Comparison of ENCODE assay signal across 11 cellular contexts in the genomic region with DNA sequence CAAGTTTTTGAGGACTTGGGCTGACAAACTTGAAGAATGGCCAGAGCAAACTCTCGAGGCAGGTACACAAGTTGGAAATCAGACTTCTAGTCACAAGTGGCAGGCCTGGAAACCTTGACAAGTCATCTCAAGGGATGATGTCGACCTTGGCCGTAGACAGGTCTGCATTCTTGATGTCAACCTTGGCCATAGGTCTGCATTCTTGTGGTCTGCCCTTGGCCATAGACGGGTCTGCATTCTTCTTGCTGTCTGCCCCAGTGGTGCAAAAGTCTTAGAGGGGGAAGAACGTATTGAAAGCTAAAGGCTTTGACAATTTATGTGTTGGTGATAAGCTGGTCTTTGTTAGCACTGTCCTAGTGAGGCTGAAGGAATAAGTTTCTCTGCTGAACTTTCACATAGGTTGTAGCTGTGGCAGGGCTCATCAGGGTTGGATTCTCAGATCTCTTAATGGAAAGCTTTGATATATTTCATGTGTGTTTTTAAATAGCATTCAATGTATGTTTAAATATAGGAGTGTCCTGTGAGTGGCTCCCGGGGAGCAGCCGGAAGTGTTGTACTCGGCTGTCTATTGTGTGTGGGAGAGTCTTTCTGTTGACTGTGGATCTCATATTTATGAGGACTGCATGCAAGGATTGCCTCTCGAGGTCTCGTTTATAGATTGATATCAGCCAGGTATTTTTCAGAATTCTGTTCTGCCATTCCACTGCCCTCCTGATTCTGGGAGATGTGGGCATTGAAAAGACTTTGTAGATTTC. TPM values are rescaled to one million over a fixed set of nuclear protein-coding genes. Genes with fewer than 3 reads are reported as not detected.
DNase-seq lines count a peak whose midpoint lies in the region; TF ChIP-seq lines count a peak whose summit lies in the region.
"Had no signal": no experiment of that assay in that cellular context is flagged by ENCODE, and none has a peak within 500 bp of the region (broad histone marks: within the 10 kb centered on the region; RNA-seq: fewer than 3 reads in every experiment).

No MANE protein-coding gene starts in this region.

- H3K27ac ChIP-seq in brain microvascular endothelial cell (no peak overlapping the region), smooth muscle cell (ENCODE audit: low read depth) (peak overlapping the region; percentile 60)
- H3K27ac ChIP-seq: 22Rv1, Peyer's patch, psoas muscle had no signal

- H3K79me2 ChIP-seq in smooth muscle cell (ENCODE audit: low read depth) = no peaks in the 10 kb centered on the region

- DNase-seq in NCI-H1105 treated with DMSO at 0.1 percent for 48 hours (lab: John Stamatoyannopoulos, UW) (peak; percentile 6), NCI-H1105 (lab: John Stamatoyannopoulos, UW) (no peak), NCI-H510A (lab: John Stamatoyannopoulos, UW) (peak; percentile 3), brain microvascular endothelial cell (peak; percentile 31), smooth muscle cell (lab: John Stamatoyannopoulos, UW; ENCODE audit: unreplicated experiment) (no peak), NCI-H526 treated with DMSO at 0.1 percent for 48 hours (lab: John Stamatoyannopoulos, UW) (no peak), NCI-H82 (lab: John Stamatoyannopoulos, UW) (no peak), AG20443 (ENCODE audit: low spot score) (no peak)

- TF ChIP-seq CTCF in brain microvascular endothelial cell (IDR thresholded peaks at IDR 0.05; ENCODE audit: low read depth, low read length, missing control alignments) = no peak
- TF ChIP-seq CTCF in smooth muscle cell (IDR thresholded peaks at IDR 0.05; ENCODE audit: borderline replicate concordance, insufficient read depth, poor library complexity, severe bottlenecking) = no peak

- H3K4me3 ChIP-seq in brain microvascular endothelial cell (ENCODE audit: low read depth, low read length) = no peak overlapping the region
- H3K4me3 ChIP-seq in smooth muscle cell = no peak overlapping the region
- H3K4me3 ChIP-seq: Peyer's patch, psoas muscle had no signal

- H3K27me3 ChIP-seq in brain microvascular endothelial cell (replicated peaks) = no peaks in the 10 kb centered on the region
- H3K27me3 ChIP-seq in smooth muscle cell (ENCODE audit: low read depth) = no peaks in the 10 kb centered on the region
- H3K27me3 ChIP-seq: Peyer's patch had no signal

- H3K9me3 ChIP-seq in smooth muscle cell (replicated peaks; ENCODE audit: low read depth) = no peaks in the 10 kb centered on the region
- H3K9me3 ChIP-seq: Peyer's patch, psoas muscle had no signal

- H3F3A ChIP-seq in smooth muscle cell (ENCODE audit: low read depth) = no peaks in the 10 kb centered on the region

- no peaks in the 10 kb centered on the region for H4K20me1 ChIP-seq in smooth muscle cell (ENCODE audit: low read depth)

- H3K4me2 ChIP-seq in smooth muscle cell = peak overlapping the region; percentile 36

- no peak overlapping the region for H2AFZ ChIP-seq in smooth muscle cell (ENCODE audit: low read depth)

- H3K36me3 ChIP-seq in brain microvascular endothelial cell (replicated peaks) (no peaks in the 10 kb centered on the region), smooth muscle cell (ENCODE audit: low read depth) (no peaks in the 10 kb centered on the region)
- H3K36me3 ChIP-seq: Peyer's patch had no signal

- in situ Hi-C loops in brain microvascular endothelial cell (cut with HindIII; ENCODE audit: low pct_ligation_motif_present, low sequenced_read_pairs) = no loop called here

- no peak overlapping the region for H3K9ac ChIP-seq in smooth muscle cell (ENCODE audit: low read depth)

- WGBS in smooth muscle cell (ENCODE audit: low lambda C conversion rate) = 70% methylated on average over 10 of the region's 10 CpGs

- no peaks in the 10 kb centered on the region for H3K4me1 ChIP-seq in smooth muscle cell (ENCODE audit: low read depth)
- H3K4me1 ChIP-seq: Peyer's patch had no signal

RNA-seq across cellular contexts. Expression of a gene that starts 27.0 kb away (rescaled TPM):
- 321 and 333 TPM in 2 replicates for total RNA-seq in smooth muscle cell
- 394 and 466 TPM in 2 replicates for polyA plus RNA-seq in smooth muscle cell

Comparison
In these comparisons a context has a peak if more than half of its experiments do, and no peak if none do; other contexts are left out.
1. DNase-seq: peak in NCI-H1105 treated with DMSO at 0.1 percent for 48 hours (single experiment), NCI-H510A (single experiment) and brain microvascular endothelial cell (single experiment); none in NCI-H1105 (single experiment), smooth muscle cell (single experiment), NCI-H526 treated with DMSO at 0.1 percent for 48 hours (single experiment), NCI-H82 (single experiment) and AG20443 (single experiment).